ENCODE assay signal across 23 cellular contexts in the genomic region with DNA sequence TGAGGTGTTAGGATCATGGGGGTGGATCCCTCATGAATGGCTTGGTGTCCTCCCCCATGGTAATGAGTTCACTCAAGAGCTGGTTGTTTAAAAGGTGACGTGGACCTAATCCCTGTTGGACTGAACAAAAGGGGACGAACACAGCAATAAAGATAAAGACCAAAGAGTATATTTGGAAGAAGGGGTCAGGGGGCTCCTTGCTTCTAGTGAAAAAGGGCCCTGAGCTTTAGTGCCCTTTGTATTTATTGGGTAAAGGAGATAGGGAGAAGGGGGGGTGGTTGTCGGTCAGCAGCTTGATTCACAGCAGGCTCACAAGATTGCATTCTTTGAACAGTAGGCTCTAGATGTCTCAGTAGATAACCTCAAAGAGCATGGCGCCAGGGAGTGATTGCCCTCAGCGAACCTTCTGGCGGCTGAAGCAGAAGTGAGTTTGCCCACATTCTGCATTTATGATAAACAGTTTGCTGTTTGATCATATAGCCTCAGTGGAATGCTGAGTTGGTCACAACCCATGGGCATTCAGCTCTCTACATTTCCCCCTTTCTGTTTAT.
"Had no signal": no experiment of that assay in that cellular context is flagged by ENCODE, and none has a peak within 500 bp of the region (broad histone marks: within the 10 kb centered on the region; RNA-seq: fewer than 3 reads in every experiment).

No MANE protein-coding gene starts in this region.

- H3K4me2 ChIP-seq: PC-9 had no signal

- H2AFZ ChIP-seq: PC-9 had no signal

- H3K4me3 ChIP-seq: PC-9 had no signal

- DNase-seq: activated CD4-positive, alpha-beta memory T cell treated with anti-CD3 and anti-CD28 coated beads, Interleukin-2, amount 10 ng/mL, durations not matched to agents 7 days and 5 days; activated CD4-positive, alpha-beta T cell treated with anti-CD3 and anti-CD28 coated beads for 36 hours; activated CD4-positive, alpha-beta T cell treated with anti-CD3 and anti-CD28 coated beads, Interleukin-2, amount 50 U/mL, for 1 hour; activated gamma-delta T cell; activated naive CD4-positive, alpha-beta T cell treated with anti-CD3 and anti-CD28 coated beads for 36 hours; activated T-cell treated with anti-CD3 and anti-CD28 coated beads for 4 hours; activated T-cell treated with anti-CD3 and anti-CD28 coated beads, Interleukin-2, amount 50 U/mL, for 48 hours; amygdala; MM.1S; NCI-H1092 treated with DMSO at 0.1 percent for 48 hours; NCI-H1417 treated with DMSO at 0.1 percent for 48 hours; NCI-H1694; NCI-H446 treated with DMSO at 0.1 percent for 48 hours; NCI-H524 treated with DMSO at 0.1 percent for 48 hours; NCI-H748 treated with DMSO at 0.1 percent for 48 hours; PC-9; SIG-M5; T-cell; T-helper 2 cell; T1000 had no signal

- FAIRE-seq: astrocyte, TTC549 had no signal

- ATAC-seq: activated CD4-positive, alpha-beta T cell treated with anti-CD3 and anti-CD28 coated beads for 36 hours; activated T-helper 17 cell treated with anti-CD3 and anti-CD28 coated beads, Interleukin-2, amount 50 U/mL, for 72 hours; T-cell had no signal

- H3K27ac ChIP-seq: PC-9 had no signal
